In the genomic region with DNA sequence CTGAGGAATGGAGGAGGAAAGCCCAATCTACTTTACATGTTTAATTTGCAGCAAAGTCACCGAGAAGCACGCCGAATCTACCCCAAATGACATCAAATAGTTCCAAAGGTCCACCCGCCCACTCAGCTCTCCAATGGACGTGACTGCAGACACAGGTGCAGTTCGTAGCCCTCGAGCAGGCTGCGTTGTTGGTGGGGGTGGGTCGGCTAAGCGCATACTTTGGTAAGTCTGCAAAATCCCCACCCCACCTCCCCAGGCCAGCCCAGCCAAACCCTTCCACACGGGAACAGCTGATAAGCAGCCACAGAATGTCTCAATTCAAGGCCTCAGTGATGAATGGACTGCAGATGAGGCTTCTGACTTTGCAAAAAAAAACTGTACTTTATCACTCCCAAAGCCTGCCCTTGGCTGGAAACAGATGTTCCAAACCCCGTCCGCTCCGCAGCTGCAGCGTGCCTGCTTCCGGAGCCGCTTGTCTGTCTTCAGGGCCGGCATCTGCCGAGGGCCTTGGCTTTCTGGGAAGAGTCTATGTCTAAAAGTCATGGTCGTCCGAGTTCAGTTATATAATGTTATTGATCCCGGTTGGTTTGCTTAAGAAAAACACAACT, we compare ENCODE assay signal across 1 cellular context.
A peak's percentile ranks its signal among the peaks of the same experiment; 100 is the strongest.
TF ChIP-seq lines count a peak whose summit lies in the region.

No MANE protein-coding gene starts in this region.

TF ChIP-seq in HepG2, 621 proteins besides CTCF, POLR2A, EP300 and RAD21 (continued from another document and continues in another):
- TF ChIP-seq, protein P1, sequence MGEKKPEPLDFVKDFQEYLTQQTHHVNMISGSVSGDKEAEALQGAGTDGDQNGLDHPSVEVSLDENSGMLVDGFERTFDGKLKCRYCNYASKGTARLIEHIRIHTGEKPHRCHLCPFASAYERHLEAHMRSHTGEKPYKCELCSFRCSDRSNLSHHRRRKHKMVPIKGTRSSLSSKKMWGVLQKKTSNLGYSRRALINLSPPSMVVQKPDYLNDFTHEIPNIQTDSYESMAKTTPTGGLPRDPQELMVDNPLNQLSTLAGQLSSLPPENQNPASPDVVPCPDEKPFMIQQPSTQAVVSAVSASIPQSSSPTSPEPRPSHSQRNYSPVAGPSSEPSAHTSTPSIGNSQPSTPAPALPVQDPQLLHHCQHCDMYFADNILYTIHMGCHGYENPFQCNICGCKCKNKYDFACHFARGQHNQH (CRISPR knock-in tag; IDR thresholded peaks at IDR 0.05) = no peak
- TF ChIP-seq GZF1 (CRISPR knock-in tag; IDR thresholded peaks at IDR 0.05) = no peak
- TF ChIP-seq, protein P2, sequence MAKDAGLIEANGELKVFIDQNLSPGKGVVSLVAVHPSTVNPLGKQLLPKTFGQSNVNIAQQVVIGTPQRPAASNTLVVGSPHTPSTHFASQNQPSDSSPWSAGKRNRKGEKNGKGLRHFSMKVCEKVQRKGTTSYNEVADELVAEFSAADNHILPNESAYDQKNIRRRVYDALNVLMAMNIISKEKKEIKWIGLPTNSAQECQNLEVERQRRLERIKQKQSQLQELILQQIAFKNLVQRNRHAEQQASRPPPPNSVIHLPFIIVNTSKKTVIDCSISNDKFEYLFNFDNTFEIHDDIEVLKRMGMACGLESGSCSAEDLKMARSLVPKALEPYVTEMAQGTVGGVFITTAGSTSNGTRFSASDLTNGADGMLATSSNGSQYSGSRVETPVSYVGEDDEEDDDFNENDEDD (CRISPR knock-in tag; IDR thresholded peaks at IDR 0.05; ENCODE audit: borderline replicate concordance) = peak; percentile 10; the same call in 1 of the 2 replicates
- 0 out of 2 replicates have a peak, but pooled peaks have one; percentile 38 for TF ChIP-seq MEF2D (CRISPR knock-in tag; IDR thresholded peaks at IDR 0.05)
- no peak for TF ChIP-seq ZNF530 (CRISPR knock-in tag; IDR thresholded peaks at IDR 0.05; ENCODE audit: low read depth)
- peak; percentile 9; the same call in 1 of the 2 replicates for TF ChIP-seq GABPB1 (CRISPR knock-in tag; IDR thresholded peaks at IDR 0.05)
- TF ChIP-seq, protein P3, sequence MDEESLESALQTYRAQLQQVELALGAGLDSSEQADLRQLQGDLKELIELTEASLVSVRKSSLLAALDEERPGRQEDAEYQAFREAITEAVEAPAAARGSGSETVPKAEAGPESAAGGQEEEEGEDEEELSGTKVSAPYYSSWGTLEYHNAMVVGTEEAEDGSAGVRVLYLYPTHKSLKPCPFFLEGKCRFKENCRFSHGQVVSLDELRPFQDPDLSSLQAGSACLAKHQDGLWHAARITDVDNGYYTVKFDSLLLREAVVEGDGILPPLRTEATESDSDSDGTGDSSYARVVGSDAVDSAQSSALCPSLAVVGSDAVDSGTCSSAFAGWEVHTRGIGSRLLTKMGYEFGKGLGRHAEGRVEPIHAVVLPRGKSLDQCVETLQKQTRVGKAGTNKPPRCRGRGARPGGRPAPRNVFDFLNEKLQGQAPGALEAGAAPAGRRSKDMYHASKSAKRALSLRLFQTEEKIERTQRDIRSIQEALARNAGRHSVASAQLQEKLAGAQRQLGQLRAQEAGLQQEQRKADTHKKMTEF (CRISPR knock-in tag; IDR thresholded peaks at IDR 0.05) = peak; percentile 33; the same call in 1 of the 2 replicates
- peak; percentile 42; the same call in 1 of the 2 replicates for TF ChIP-seq ZNF614 (CRISPR knock-in tag; IDR thresholded peaks at IDR 0.05; ENCODE audit: borderline replicate concordance)
- peak; percentile 45 for TF ChIP-seq PHF21A (CRISPR knock-in tag; IDR thresholded peaks at IDR 0.05)
- TF ChIP-seq CREM (IDR thresholded peaks at IDR 0.05) = peak; percentile 41; the same call in 1 of the 2 replicates
- no peak for TF ChIP-seq CREM (CRISPR knock-in tag; IDR thresholded peaks at IDR 0.05)
- TF ChIP-seq HDAC2 (CRISPR knock-in tag; IDR thresholded peaks at IDR 0.05) = peak; percentile 15; the same call in 1 of the 2 replicates
- TF ChIP-seq PPARG (CRISPR knock-in tag; conservative IDR thresholded peaks at IDR 0.05) = 0 out of 2 replicates have a peak, but pooled peaks have one; percentile 25
- TF ChIP-seq ZFY (CRISPR knock-in tag; IDR thresholded peaks at IDR 0.05) = no peak; the same call in 1 of the 2 replicates
- TF ChIP-seq ZSCAN9 (CRISPR knock-in tag; IDR thresholded peaks at IDR 0.05; ENCODE audit: borderline replicate concordance) = no peak
- TF ChIP-seq SAP130 (CRISPR knock-in tag; IDR thresholded peaks at IDR 0.05; ENCODE audit: low read depth) = peak; percentile 41; the same call in 1 of the 2 replicates
- TF ChIP-seq MEIS2 (CRISPR knock-in tag; IDR thresholded peaks at IDR 0.05) = 0 out of 2 replicates have a peak, but pooled peaks have one; percentile 58
- peak; percentile 92 for TF ChIP-seq ZBTB38 (CRISPR knock-in tag; IDR thresholded peaks at IDR 0.05)
- peak; percentile 81 for TF ChIP-seq ONECUT2 (CRISPR knock-in tag; IDR thresholded peaks at IDR 0.05)
- TF ChIP-seq RXRB (CRISPR knock-in tag; IDR thresholded peaks at IDR 0.05; ENCODE audit: borderline replicate concordance) = peak; percentile 51
- TF ChIP-seq, protein P4, sequence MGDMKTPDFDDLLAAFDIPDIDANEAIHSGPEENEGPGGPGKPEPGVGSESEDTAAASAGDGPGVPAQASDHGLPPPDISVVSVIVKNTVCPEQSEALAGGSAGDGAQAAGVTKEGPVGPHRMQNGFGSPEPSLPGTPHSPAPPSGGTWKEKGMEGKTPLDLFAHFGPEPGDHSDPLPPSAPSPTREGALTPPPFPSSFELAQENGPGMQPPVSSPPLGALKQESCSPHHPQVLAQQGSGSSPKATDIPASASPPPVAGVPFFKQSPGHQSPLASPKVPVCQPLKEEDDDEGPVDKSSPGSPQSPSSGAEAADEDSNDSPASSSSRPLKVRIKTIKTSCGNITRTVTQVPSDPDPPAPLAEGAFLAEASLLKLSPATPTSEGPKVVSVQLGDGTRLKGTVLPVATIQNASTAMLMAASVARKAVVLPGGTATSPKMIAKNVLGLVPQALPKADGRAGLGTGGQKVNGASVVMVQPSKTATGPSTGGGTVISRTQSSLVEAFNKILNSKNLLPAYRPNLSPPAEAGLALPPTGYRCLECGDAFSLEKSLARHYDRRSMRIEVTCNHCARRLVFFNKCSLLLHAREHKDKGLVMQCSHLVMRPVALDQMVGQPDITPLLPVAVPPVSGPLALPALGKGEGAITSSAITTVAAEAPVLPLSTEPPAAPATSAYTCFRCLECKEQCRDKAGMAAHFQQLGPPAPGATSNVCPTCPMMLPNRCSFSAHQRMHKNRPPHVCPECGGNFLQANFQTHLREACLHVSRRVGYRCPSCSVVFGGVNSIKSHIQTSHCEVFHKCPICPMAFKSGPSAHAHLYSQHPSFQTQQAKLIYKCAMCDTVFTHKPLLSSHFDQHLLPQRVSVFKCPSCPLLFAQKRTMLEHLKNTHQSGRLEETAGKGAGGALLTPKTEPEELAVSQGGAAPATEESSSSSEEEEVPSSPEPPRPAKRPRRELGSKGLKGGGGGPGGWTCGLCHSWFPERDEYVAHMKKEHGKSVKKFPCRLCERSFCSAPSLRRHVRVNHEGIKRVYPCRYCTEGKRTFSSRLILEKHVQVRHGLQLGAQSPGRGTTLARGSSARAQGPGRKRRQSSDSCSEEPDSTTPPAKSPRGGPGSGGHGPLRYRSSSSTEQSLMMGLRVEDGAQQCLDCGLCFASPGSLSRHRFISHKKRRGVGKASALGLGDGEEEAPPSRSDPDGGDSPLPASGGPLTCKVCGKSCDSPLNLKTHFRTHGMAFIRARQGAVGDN (CRISPR knock-in tag; IDR thresholded peaks at IDR 0.05) = peak; percentile 88
- TF ChIP-seq NCOA2 (CRISPR knock-in tag; IDR thresholded peaks at IDR 0.05) = peak; percentile 36; the same call in 1 of the 2 replicates
- no peak for TF ChIP-seq ZNF7 (CRISPR knock-in tag; IDR thresholded peaks at IDR 0.05)
- no peak for TF ChIP-seq KLF12 (CRISPR knock-in tag; IDR thresholded peaks at IDR 0.05; ENCODE audit: borderline replicate concordance)
- TF ChIP-seq ZNF205 (CRISPR knock-in tag; IDR thresholded peaks at IDR 0.05) = 0 out of 2 replicates have a peak, but pooled peaks have one; percentile 29
- 0 out of 2 replicates have a peak, but pooled peaks have one; percentile 30 for TF ChIP-seq MEIS1 (CRISPR knock-in tag; IDR thresholded peaks at IDR 0.05; ENCODE audit: borderline replicate concordance)
- TF ChIP-seq ZNF446 (CRISPR knock-in tag; IDR thresholded peaks at IDR 0.05) = no peak
- TF ChIP-seq STAT5B (CRISPR knock-in tag; IDR thresholded peaks at IDR 0.05) = no peak
- no peak for TF ChIP-seq SMAD1 (CRISPR knock-in tag; IDR thresholded peaks at IDR 0.05; ENCODE audit: borderline replicate concordance, low read depth)
- TF ChIP-seq GLI4 (CRISPR knock-in tag; IDR thresholded peaks at IDR 0.05; ENCODE audit: borderline replicate concordance) = 0 out of 2 replicates have a peak, but pooled peaks have one; percentile 49
- TF ChIP-seq, protein P5, sequence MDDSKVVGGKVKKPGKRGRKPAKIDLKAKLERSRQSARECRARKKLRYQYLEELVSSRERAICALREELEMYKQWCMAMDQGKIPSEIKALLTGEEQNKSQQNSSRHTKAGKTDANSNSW (CRISPR knock-in tag; IDR thresholded peaks at IDR 0.05; ENCODE audit: borderline replicate concordance) = no peak
- TF ChIP-seq MYC (CRISPR knock-in tag; IDR thresholded peaks at IDR 0.05; ENCODE audit: borderline replicate concordance) = peak; percentile 30; the same call in 1 of the 2 replicates
- TF ChIP-seq, protein P6, sequence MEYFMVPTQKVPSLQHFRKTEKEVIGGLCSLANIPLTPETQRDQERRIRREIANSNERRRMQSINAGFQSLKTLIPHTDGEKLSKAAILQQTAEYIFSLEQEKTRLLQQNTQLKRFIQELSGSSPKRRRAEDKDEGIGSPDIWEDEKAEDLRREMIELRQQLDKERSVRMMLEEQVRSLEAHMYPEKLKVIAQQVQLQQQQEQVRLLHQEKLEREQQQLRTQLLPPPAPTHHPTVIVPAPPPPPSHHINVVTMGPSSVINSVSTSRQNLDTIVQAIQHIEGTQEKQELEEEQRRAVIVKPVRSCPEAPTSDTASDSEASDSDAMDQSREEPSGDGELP (IDR thresholded peaks at IDR 0.05; ENCODE audit: borderline replicate concordance, low read depth) = peak; percentile 85; the same call in 1 of the 2 replicates
- TF ChIP-seq, protein P7, sequence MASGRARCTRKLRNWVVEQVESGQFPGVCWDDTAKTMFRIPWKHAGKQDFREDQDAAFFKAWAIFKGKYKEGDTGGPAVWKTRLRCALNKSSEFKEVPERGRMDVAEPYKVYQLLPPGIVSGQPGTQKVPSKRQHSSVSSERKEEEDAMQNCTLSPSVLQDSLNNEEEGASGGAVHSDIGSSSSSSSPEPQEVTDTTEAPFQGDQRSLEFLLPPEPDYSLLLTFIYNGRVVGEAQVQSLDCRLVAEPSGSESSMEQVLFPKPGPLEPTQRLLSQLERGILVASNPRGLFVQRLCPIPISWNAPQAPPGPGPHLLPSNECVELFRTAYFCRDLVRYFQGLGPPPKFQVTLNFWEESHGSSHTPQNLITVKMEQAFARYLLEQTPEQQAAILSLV (CRISPR knock-in tag; IDR thresholded peaks at IDR 0.05; ENCODE audit: borderline replicate concordance) = no peak; the same call in 1 of the 2 replicates
- peak; percentile 83 for TF ChIP-seq MTA1 (CRISPR knock-in tag; IDR thresholded peaks at IDR 0.05; ENCODE audit: borderline replicate concordance)
- peak; percentile 62 for TF ChIP-seq RARA (CRISPR knock-in tag; IDR thresholded peaks at IDR 0.05)
- TF ChIP-seq ZBTB7B (CRISPR knock-in tag; IDR thresholded peaks at IDR 0.05) = 0 out of 2 replicates have a peak, but pooled peaks have one; percentile 12
- TF ChIP-seq ZFX (CRISPR knock-in tag; IDR thresholded peaks at IDR 0.05; ENCODE audit: low read depth) = peak; percentile 32; the same call in 1 of the 2 replicates
- TF ChIP-seq, protein P8, sequence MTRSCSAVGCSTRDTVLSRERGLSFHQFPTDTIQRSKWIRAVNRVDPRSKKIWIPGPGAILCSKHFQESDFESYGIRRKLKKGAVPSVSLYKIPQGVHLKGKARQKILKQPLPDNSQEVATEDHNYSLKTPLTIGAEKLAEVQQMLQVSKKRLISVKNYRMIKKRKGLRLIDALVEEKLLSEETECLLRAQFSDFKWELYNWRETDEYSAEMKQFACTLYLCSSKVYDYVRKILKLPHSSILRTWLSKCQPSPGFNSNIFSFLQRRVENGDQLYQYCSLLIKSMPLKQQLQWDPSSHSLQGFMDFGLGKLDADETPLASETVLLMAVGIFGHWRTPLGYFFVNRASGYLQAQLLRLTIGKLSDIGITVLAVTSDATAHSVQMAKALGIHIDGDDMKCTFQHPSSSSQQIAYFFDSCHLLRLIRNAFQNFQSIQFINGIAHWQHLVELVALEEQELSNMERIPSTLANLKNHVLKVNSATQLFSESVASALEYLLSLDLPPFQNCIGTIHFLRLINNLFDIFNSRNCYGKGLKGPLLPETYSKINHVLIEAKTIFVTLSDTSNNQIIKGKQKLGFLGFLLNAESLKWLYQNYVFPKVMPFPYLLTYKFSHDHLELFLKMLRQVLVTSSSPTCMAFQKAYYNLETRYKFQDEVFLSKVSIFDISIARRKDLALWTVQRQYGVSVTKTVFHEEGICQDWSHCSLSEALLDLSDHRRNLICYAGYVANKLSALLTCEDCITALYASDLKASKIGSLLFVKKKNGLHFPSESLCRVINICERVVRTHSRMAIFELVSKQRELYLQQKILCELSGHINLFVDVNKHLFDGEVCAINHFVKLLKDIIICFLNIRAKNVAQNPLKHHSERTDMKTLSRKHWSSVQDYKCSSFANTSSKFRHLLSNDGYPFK (CRISPR knock-in tag; IDR thresholded peaks at IDR 0.05; ENCODE audit: borderline replicate concordance) = peak; percentile 26; the same call in 1 of the 2 replicates
- 0 out of 2 replicates have a peak, but pooled peaks have one; percentile 48 for TF ChIP-seq PITX1 (CRISPR knock-in tag; IDR thresholded peaks at IDR 0.05)
- TF ChIP-seq, protein P9, sequence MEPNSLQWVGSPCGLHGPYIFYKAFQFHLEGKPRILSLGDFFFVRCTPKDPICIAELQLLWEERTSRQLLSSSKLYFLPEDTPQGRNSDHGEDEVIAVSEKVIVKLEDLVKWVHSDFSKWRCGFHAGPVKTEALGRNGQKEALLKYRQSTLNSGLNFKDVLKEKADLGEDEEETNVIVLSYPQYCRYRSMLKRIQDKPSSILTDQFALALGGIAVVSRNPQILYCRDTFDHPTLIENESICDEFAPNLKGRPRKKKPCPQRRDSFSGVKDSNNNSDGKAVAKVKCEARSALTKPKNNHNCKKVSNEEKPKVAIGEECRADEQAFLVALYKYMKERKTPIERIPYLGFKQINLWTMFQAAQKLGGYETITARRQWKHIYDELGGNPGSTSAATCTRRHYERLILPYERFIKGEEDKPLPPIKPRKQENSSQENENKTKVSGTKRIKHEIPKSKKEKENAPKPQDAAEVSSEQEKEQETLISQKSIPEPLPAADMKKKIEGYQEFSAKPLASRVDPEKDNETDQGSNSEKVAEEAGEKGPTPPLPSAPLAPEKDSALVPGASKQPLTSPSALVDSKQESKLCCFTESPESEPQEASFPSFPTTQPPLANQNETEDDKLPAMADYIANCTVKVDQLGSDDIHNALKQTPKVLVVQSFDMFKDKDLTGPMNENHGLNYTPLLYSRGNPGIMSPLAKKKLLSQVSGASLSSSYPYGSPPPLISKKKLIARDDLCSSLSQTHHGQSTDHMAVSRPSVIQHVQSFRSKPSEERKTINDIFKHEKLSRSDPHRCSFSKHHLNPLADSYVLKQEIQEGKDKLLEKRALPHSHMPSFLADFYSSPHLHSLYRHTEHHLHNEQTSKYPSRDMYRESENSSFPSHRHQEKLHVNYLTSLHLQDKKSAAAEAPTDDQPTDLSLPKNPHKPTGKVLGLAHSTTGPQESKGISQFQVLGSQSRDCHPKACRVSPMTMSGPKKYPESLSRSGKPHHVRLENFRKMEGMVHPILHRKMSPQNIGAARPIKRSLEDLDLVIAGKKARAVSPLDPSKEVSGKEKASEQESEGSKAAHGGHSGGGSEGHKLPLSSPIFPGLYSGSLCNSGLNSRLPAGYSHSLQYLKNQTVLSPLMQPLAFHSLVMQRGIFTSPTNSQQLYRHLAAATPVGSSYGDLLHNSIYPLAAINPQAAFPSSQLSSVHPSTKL (CRISPR knock-in tag; IDR thresholded peaks at IDR 0.05) = peak; percentile 37; the same call in 1 of the 2 replicates
